ENCODE assay signal across 12 cellular contexts in genomic region chr2:70381821-70382220, GRCh38.
A peak's percentile ranks its signal among the peaks of the same experiment; 100 is the strongest.
DNase-seq lines count a peak whose midpoint lies in the region; ATAC-seq and TF ChIP-seq lines count a peak whose summit lies in the region.
"Had no signal": no experiment of that assay in that cellular context is flagged by ENCODE, and none has a peak within 500 bp of the region (broad histone marks: within the 10 kb centered on the region; RNA-seq: fewer than 3 reads in every experiment).

No MANE protein-coding gene starts in this region.

- BruUV-seq in MCF 10A (replicated peaks; lab: Mats Ljungman, UMichigan): no TSS peak

- DNase-seq in MCF 10A (ENCODE audit: unreplicated experiment) (peak; percentile 49), breast epithelium (ENCODE audit: low spot score in 2 of 2) (no peak), OCI-M1 (lab: John Stamatoyannopoulos, UW) (peak; percentile 53), smooth muscle cell (lab: John Stamatoyannopoulos, UW; ENCODE audit: unreplicated experiment) (no peak), NCI-H2171 treated with DMSO at 0.1 percent for 48 hours (lab: John Stamatoyannopoulos, UW) (no peak), occipital lobe (lab: John Stamatoyannopoulos, UW) (no peak)
- DNase-seq: activated CD4-positive, alpha-beta T cell treated with anti-CD3 and anti-CD28 coated beads for 1 hour; activated naive CD8-positive, alpha-beta T cell treated with anti-CD3 and anti-CD28 coated beads for 36 hours; NCI-H2081 treated with DMSO at 0.1 percent for 48 hours had no signal

- H3K4me1 Mint-ChIP-seq in MCF 10A (ENCODE audit: insufficient read depth, unreplicated experiment): peaks cover 10% of the 10 kb centered on the region
- H3K4me1 Mint-ChIP-seq: activated naive CD8-positive, alpha-beta T cell treated with anti-CD3 and anti-CD28 coated beads for 36 hours had no signal

- H4K20me1 ChIP-seq in smooth muscle cell (ENCODE audit: low read depth): no peaks in the 10 kb centered on the region

- H3K27ac ChIP-seq in breast epithelium: peak overlapping the region in 1 of 2 donors; percentile 1
- H3K27ac ChIP-seq in smooth muscle cell (ENCODE audit: low read depth): peak overlapping the region; percentile 60
- H3K27ac ChIP-seq: HL-60 had no signal

- H3F3A ChIP-seq in smooth muscle cell (ENCODE audit: low read depth): no peaks in the 10 kb centered on the region

- ATAC-seq in esophagus mucosa (peak; percentile 97), HG02588 (IDR thresholded peaks at IDR 0.05; ENCODE audit: unreplicated experiment) (no peak)

- H3K27ac Mint-ChIP-seq in MCF 10A (ENCODE audit: low read depth, unreplicated experiment): peak overlapping the region; percentile 85
- H3K27ac Mint-ChIP-seq: activated naive CD8-positive, alpha-beta T cell treated with anti-CD3 and anti-CD28 coated beads for 36 hours had no signal

- WGBS in smooth muscle cell (ENCODE audit: low lambda C conversion rate): 35% methylated on average over 6 of the region's 6 CpGs

- H3K4me3 Mint-ChIP-seq in MCF 10A (ENCODE audit: unreplicated experiment): peak overlapping the region; percentile 64
- H3K4me3 Mint-ChIP-seq: activated naive CD8-positive, alpha-beta T cell treated with anti-CD3 and anti-CD28 coated beads for 36 hours had no signal

- no peak for TF ChIP-seq CTCF in MCF 10A (IDR thresholded peaks at IDR 0.05; ENCODE audit: unreplicated experiment)
- TF ChIP-seq CTCF in breast epithelium (IDR thresholded peaks at IDR 0.05): no peak
- TF ChIP-seq CTCF in smooth muscle cell (IDR thresholded peaks at IDR 0.05; ENCODE audit: borderline replicate concordance, insufficient read depth, poor library complexity, severe bottlenecking): no peak

- H3K27me3 Mint-ChIP-seq in MCF 10A (ENCODE audit: insufficient read depth, unreplicated experiment): no peaks in the 10 kb centered on the region
- H3K27me3 Mint-ChIP-seq: activated naive CD8-positive, alpha-beta T cell treated with anti-CD3 and anti-CD28 coated beads for 36 hours had no signal

- no peak overlapping the region for H3K9ac ChIP-seq in smooth muscle cell (ENCODE audit: low read depth)

- H3K9me3 ChIP-seq in breast epithelium: no peaks in the 10 kb centered on the region
- H3K9me3 ChIP-seq in smooth muscle cell (replicated peaks; ENCODE audit: low read depth): no peaks in the 10 kb centered on the region

- H3K36me3 Mint-ChIP-seq in MCF 10A (ENCODE audit: insufficient read depth, unreplicated experiment): no peaks in the 10 kb centered on the region
- H3K36me3 Mint-ChIP-seq: activated naive CD8-positive, alpha-beta T cell treated with anti-CD3 and anti-CD28 coated beads for 36 hours had no signal

- H3K79me2 ChIP-seq in smooth muscle cell (ENCODE audit: low read depth): no peaks in the 10 kb centered on the region

- H2AFZ ChIP-seq in smooth muscle cell (ENCODE audit: low read depth): peak overlapping the region; percentile 18

- POLR2A ChIA-PET in MCF 10A (lab: Yijun Ruan, JAX): no interaction called here

- no peaks in the 10 kb centered on the region for H3K27me3 ChIP-seq in breast epithelium
- peaks cover 4% of the 10 kb centered on the region for H3K27me3 ChIP-seq in smooth muscle cell (ENCODE audit: low read depth)

- H3K4me3 ChIP-seq in breast epithelium (no peak overlapping the region), smooth muscle cell (no peak overlapping the region)

- H3K4me2 ChIP-seq in smooth muscle cell: peak overlapping the region; percentile 65

- H3K9me3 Mint-ChIP-seq in MCF 10A (ENCODE audit: unreplicated experiment): no peaks in the 10 kb centered on the region
- H3K9me3 Mint-ChIP-seq: activated naive CD8-positive, alpha-beta T cell treated with anti-CD3 and anti-CD28 coated beads for 36 hours had no signal

- CTCF ChIA-PET in MCF 10A (lab: Yijun Ruan, JAX): interaction anchor here (0.8 kb wide), 1 partner anchor 18 kb away, joined by 4 read pairs; no protein-coding TSS in a partner anchor

- no peak for TF ChIP-seq POLR2A in breast epithelium (IDR thresholded peaks at IDR 0.05)

- H3K36me3 ChIP-seq in breast epithelium (no peaks in the 10 kb centered on the region), smooth muscle cell (ENCODE audit: low read depth) (no peaks in the 10 kb centered on the region)

- H3K4me1 ChIP-seq in breast epithelium (no peaks in the 10 kb centered on the region), smooth muscle cell (ENCODE audit: low read depth) (peaks cover 3% of the 10 kb centered on the region)

- intact Hi-C loops in MCF 10A (cut with micrococcal nuclease): no loop called here
- intact Hi-C loops in breast epithelium (cut with DNase I; ENCODE audit: low total_unique reads): no loop called here

Comparison
In these comparisons a context has a peak if more than half of its experiments do, and no peak if none do; other contexts are left out.
1. DNase-seq: peak in MCF 10A (single experiment) and OCI-M1 (single experiment); none in breast epithelium (0 of 2), smooth muscle cell (single experiment), NCI-H2171 treated with DMSO at 0.1 percent for 48 hours (single experiment) and occipital lobe (single experiment).